Comparison of ENCODE assay signal across 1 cellular context in the genomic region with DNA sequence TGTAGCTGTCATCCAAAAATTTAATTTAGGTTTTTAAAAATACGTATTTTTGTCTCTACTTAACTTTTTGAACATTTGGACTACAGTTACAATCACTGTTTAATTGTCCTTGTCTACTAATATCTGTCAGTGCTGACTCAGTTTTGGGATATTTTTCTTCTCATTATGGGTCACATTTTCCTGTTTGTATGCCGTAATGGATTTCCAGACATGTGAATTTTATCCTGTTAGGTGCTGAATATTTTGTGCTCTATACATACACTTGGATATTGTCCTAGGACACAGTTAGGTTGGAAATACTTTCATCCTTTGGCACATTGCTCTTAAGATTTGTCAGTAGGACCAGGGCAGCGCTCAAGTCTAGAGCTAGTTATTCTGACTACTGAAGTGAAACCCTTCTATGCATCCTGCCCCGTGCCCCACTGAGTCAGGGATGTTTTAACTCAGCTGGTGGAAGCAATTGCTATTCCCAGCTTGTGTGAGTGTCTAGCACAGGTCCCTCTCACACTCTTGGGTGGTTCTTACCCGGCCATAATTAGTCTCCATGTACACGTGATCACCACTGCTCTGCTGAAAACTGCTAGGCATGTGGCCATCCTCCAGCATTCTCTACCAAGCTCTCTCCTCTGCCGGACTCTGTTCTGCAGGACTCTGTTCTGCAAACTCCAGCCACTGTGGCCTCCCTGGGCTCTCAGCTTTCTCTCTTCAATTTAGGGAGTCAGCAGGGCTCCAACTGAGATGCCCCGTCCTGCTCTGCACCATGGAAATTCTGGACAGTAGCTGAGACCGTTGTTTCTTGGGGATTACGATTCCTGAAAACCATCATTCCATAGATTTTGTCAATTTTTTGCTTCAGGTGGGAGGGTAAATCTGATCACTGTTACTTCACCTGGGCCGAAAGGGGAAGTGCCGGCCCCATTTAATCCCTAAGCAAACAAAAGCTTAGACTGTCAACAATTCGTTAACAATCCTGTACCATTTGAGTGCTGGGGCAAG.
A peak's percentile ranks its signal among the peaks of the same experiment; 100 is the strongest.
TF ChIP-seq lines count a peak whose summit lies in the region.

No MANE protein-coding gene starts in this region.

TF ChIP-seq in HepG2, 621 proteins besides CTCF, POLR2A, EP300 and RAD21 (continued from another document and continues in another):
- peak; percentile 87 for TF ChIP-seq PATZ1 (CRISPR knock-in tag; IDR thresholded peaks at IDR 0.05)
- TF ChIP-seq ZNF564 (CRISPR knock-in tag; IDR thresholded peaks at IDR 0.05): no peak
- no peak for TF ChIP-seq ZNF782 (CRISPR knock-in tag; IDR thresholded peaks at IDR 0.05; ENCODE audit: borderline replicate concordance)
- 0 out of 2 replicates have a peak, but pooled peaks have one; percentile 58 for TF ChIP-seq ZMAT3 (CRISPR knock-in tag; conservative IDR thresholded peaks at IDR 0.05)
- no peak for TF ChIP-seq ZNF264 (CRISPR knock-in tag; IDR thresholded peaks at IDR 0.05)
- TF ChIP-seq SOX5 (CRISPR knock-in tag; IDR thresholded peaks at IDR 0.05; ENCODE audit: borderline replicate concordance): peak; percentile 81
- no peak for TF ChIP-seq TAF15 (IDR thresholded peaks at IDR 0.05; ENCODE audit: low read depth, low read length, poor library complexity, severe bottlenecking)
- no peak for TF ChIP-seq EED (CRISPR knock-in tag; IDR thresholded peaks at IDR 0.05)
- TF ChIP-seq MTERF4 (CRISPR knock-in tag; IDR thresholded peaks at IDR 0.05): no peak
- no peak; the same call in none of the 2 replicates for TF ChIP-seq MLX (CRISPR knock-in tag; IDR thresholded peaks at IDR 0.05)
- TF ChIP-seq, protein P1, sequence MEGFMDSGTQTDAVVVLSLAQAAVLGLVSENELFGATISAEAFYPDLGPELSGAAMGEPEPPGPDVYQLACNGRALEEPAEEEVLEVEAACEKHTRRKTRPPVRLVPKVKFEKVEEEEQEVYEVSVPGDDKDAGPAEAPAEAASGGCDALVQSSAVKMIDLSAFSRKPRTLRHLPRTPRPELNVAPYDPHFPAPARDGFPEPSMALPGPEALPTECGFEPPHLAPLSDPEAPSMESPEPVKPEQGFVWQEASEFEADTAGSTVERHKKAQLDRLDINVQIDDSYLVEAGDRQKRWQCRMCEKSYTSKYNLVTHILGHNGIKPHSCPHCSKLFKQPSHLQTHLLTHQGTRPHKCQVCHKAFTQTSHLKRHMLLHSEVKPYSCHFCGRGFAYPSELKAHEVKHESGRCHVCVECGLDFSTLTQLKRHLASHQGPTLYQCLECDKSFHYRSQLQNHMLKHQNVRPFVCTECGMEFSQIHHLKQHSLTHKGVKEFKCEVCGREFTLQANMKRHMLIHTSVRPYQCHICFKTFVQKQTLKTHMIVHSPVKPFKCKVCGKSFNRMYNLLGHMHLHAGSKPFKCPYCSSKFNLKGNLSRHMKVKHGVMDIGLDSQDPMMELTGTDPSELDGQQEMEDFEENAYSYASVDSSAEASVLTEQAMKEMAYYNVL (CRISPR knock-in tag; IDR thresholded peaks at IDR 0.05; ENCODE audit: borderline replicate concordance): 0 out of 2 replicates have a peak, but pooled peaks have one; percentile 31
- 0 out of 2 replicates have a peak, but pooled peaks have one; percentile 29 for TF ChIP-seq ZFP91 (CRISPR knock-in tag; IDR thresholded peaks at IDR 0.05; ENCODE audit: borderline replicate concordance)
- TF ChIP-seq, protein P2, sequence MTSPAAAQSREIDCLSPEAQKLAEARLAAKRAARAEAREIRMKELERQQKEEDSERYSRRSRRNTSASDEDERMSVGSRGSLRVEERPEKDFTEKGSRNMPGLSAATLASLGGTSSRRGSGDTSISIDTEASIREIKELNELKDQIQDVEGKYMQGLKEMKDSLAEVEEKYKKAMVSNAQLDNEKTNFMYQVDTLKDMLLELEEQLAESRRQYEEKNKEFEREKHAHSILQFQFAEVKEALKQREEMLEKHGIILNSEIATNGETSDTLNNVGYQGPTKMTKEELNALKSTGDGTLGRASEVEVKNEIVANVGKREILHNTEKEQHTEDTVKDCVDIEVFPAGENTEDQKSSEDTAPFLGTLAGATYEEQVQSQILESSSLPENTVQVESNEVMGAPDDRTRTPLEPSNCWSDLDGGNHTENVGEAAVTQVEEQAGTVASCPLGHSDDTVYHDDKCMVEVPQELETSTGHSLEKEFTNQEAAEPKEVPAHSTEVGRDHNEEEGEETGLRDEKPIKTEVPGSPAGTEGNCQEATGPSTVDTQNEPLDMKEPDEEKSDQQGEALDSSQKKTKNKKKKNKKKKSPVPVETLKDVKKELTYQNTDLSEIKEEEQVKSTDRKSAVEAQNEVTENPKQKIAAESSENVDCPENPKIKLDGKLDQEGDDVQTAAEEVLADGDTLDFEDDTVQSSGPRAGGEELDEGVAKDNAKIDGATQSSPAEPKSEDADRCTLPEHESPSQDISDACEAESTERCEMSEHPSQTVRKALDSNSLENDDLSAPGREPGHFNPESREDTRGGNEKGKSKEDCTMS (CRISPR knock-in tag; conservative IDR thresholded peaks at IDR 0.05): no peak
- TF ChIP-seq RFXANK (CRISPR knock-in tag; IDR thresholded peaks at IDR 0.05): no peak
- TF ChIP-seq SOX13 (IDR thresholded peaks at IDR 0.05): 0 out of 2 replicates have a peak, but pooled peaks have one; percentile 15
- TF ChIP-seq SOX13 (CRISPR knock-in tag; conservative IDR thresholded peaks at IDR 0.05 in 1 of 2, IDR thresholded peaks at IDR 0.05 in 1 of 2): peak in 1 of 2 experiments; percentile 87; a peak in 2 of 4 replicates
- 0 out of 2 replicates have a peak, but pooled peaks have one; percentile 55 for TF ChIP-seq CHD4 (IDR thresholded peaks at IDR 0.05; ENCODE audit: borderline replicate concordance, low read length)
- no peak for TF ChIP-seq ZBTB4 (CRISPR knock-in tag; IDR thresholded peaks at IDR 0.05; ENCODE audit: borderline replicate concordance)
- TF ChIP-seq, protein P3, sequence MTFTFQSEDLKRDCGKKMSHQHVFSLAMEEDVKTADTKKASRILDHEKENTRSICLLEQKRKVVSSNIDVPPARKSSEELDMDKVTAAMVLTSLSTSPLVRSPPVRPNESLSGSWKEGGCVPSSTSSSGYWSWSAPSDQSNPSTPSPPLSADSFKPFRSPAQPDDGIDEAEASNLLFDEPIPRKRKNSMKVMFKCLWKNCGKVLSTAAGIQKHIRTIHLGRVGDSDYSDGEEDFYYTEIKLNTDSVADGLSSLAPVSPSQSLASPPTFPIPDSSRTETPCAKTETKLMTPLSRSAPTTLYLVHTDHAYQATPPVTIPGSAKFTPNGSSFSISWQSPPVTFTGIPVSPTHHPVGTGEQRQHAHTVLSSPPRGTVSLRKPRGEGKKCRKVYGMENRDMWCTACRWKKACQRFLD (CRISPR knock-in tag; IDR thresholded peaks at IDR 0.05; ENCODE audit: borderline replicate concordance): no peak
- peak; percentile 74 for TF ChIP-seq ZNF121 (CRISPR knock-in tag; IDR thresholded peaks at IDR 0.05)
- TF ChIP-seq KMT2B (CRISPR knock-in tag; IDR thresholded peaks at IDR 0.05): no peak
- TF ChIP-seq MLXIP (CRISPR knock-in tag; IDR thresholded peaks at IDR 0.05; ENCODE audit: borderline replicate concordance): no peak
- TF ChIP-seq ZNF33B (CRISPR knock-in tag; IDR thresholded peaks at IDR 0.05): no peak
- TF ChIP-seq, protein P4, sequence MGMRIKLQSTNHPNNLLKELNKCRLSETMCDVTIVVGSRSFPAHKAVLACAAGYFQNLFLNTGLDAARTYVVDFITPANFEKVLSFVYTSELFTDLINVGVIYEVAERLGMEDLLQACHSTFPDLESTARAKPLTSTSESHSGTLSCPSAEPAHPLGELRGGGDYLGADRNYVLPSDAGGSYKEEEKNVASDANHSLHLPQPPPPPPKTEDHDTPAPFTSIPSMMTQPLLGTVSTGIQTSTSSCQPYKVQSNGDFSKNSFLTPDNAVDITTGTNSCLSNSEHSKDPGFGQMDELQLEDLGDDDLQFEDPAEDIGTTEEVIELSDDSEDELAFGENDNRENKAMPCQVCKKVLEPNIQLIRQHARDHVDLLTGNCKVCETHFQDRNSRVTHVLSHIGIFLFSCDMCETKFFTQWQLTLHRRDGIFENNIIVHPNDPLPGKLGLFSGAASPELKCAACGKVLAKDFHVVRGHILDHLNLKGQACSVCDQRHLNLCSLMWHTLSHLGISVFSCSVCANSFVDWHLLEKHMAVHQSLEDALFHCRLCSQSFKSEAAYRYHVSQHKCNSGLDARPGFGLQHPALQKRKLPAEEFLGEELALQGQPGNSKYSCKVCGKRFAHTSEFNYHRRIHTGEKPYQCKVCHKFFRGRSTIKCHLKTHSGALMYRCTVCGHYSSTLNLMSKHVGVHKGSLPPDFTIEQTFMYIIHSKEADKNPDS (CRISPR knock-in tag; IDR thresholded peaks at IDR 0.05): no peak
- TF ChIP-seq, protein P5, sequence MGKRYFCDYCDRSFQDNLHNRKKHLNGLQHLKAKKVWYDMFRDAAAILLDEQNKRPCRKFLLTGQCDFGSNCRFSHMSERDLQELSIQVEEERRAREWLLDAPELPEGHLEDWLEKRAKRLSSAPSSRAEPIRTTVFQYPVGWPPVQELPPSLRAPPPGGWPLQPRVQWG (CRISPR knock-in tag; IDR thresholded peaks at IDR 0.05; ENCODE audit: borderline replicate concordance, low read depth): no peak
- TF ChIP-seq MYC (CRISPR knock-in tag; IDR thresholded peaks at IDR 0.05; ENCODE audit: borderline replicate concordance): peak; percentile 50; the same call in 1 of the 2 replicates
- TF ChIP-seq MEIS2 (CRISPR knock-in tag; IDR thresholded peaks at IDR 0.05): no peak
